ENCODE assay signal across 2 cellular contexts in the genomic region with DNA sequence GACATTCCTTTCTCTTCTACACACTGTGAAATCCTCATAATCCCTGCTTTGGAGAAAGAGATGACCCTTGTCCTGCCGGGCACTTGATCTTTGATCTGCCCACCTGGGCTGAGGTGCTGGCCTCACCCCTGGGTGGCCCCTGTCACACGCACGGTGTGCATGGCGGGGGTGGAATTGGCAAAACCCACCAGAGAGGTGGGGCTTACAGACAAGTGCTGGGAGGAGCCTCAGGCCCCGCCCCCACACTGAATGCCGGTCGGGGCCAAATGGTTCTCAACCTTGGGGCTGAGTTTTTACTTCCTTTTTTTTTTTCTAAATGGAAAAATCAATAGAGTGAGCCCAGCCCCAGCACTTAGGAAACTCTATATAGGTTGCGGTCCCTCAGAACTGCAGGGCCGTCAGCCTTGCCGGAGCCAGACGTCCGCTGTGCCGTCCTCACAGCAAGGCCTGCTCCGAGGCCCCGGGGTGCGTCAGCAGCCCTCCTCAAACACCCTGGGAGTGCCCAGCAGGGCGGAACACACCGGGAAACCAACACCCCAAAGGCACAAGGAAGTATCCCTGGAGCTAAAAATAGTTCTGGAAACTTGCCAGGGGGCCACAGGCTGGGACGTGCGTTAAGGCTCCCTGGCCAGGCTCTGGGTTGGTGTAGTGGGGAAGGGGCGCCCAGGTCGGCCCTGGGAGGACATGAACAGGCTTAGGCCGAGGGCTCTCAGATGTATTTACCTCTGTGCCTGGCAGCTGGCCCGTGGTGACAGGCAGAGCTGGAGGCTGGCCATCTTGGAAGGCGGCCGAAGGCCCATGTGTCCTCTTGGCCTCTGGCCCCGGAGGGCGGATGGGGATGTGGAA.
TF ChIP-seq lines count a peak whose summit lies in the region.

No MANE protein-coding gene starts in this region.

TF ChIP-seq in HEK293, 187 proteins besides CTCF, POLR2A, EP300 and RAD21 (continued from another document and continues in another):
- TF ChIP-seq, protein P1, sequence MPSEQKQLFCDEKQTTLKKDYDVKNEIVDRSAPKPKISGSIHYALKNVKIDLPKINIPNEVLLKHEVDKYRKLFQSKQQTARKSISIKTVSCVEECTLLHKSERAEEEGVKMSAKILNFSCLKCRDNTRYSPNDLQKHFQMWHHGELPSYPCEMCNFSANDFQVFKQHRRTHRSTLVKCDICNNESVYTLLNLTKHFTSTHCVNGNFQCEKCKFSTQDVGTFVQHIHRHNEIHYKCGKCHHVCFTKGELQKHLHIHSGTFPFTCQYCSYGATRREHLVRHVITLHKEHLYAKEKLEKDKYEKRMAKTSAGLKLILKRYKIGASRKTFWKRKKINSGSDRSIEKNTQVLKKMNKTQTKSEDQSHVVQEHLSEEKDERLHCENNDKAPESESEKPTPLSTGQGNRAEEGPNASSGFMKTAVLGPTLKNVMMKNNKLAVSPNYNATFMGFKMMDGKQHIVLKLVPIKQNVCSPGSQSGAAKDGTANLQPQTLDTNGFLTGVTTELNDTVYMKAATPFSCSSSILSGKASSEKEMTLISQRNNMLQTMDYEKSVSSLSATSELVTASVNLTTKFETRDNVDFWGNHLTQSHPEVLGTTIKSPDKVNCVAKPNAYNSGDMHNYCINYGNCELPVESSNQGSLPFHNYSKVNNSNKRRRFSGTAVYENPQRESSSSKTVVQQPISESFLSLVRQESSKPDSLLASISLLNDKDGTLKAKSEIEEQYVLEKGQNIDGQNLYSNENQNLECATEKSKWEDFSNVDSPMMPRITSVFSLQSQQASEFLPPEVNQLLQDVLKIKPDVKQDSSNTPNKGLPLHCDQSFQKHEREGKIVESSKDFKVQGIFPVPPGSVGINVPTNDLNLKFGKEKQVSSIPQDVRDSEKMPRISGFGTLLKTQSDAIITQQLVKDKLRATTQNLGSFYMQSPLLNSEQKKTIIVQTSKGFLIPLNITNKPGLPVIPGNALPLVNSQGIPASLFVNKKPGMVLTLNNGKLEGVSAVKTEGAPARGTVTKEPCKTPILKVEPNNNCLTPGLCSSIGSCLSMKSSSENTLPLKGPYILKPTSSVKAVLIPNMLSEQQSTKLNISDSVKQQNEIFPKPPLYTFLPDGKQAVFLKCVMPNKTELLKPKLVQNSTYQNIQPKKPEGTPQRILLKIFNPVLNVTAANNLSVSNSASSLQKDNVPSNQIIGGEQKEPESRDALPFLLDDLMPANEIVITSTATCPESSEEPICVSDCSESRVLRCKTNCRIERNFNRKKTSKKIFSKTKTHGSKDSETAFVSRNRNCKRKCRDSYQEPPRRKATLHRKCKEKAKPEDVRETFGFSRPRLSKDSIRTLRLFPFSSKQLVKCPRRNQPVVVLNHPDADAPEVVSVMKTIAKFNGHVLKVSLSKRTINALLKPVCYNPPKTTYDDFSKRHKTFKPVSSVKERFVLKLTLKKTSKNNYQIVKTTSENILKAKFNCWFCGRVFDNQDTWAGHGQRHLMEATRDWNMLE (tag by site-specific recombination; conservative IDR thresholded peaks at IDR 0.05; ENCODE audit: low read depth) = no peak
- TF ChIP-seq, protein P2, sequence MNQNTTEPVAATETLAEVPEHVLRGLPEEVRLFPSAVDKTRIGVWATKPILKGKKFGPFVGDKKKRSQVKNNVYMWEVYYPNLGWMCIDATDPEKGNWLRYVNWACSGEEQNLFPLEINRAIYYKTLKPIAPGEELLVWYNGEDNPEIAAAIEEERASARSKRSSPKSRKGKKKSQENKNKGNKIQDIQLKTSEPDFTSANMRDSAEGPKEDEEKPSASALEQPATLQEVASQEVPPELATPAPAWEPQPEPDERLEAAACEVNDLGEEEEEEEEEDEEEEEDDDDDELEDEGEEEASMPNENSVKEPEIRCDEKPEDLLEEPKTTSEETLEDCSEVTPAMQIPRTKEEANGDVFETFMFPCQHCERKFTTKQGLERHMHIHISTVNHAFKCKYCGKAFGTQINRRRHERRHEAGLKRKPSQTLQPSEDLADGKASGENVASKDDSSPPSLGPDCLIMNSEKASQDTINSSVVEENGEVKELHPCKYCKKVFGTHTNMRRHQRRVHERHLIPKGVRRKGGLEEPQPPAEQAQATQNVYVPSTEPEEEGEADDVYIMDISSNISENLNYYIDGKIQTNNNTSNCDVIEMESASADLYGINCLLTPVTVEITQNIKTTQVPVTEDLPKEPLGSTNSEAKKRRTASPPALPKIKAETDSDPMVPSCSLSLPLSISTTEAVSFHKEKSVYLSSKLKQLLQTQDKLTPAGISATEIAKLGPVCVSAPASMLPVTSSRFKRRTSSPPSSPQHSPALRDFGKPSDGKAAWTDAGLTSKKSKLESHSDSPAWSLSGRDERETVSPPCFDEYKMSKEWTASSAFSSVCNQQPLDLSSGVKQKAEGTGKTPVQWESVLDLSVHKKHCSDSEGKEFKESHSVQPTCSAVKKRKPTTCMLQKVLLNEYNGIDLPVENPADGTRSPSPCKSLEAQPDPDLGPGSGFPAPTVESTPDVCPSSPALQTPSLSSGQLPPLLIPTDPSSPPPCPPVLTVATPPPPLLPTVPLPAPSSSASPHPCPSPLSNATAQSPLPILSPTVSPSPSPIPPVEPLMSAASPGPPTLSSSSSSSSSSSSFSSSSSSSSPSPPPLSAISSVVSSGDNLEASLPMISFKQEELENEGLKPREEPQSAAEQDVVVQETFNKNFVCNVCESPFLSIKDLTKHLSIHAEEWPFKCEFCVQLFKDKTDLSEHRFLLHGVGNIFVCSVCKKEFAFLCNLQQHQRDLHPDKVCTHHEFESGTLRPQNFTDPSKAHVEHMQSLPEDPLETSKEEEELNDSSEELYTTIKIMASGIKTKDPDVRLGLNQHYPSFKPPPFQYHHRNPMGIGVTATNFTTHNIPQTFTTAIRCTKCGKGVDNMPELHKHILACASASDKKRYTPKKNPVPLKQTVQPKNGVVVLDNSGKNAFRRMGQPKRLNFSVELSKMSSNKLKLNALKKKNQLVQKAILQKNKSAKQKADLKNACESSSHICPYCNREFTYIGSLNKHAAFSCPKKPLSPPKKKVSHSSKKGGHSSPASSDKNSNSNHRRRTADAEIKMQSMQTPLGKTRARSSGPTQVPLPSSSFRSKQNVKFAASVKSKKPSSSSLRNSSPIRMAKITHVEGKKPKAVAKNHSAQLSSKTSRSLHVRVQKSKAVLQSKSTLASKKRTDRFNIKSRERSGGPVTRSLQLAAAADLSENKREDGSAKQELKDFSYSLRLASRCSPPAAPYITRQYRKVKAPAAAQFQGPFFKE (tag by site-specific recombination; IDR thresholded peaks at IDR 0.05; ENCODE audit: borderline replicate concordance) = no peak

TF ChIP-seq in K562, 482 proteins besides CTCF, POLR2A, EP300 and RAD21 (continued from another document and continues in another):
- TF ChIP-seq, protein P3, sequence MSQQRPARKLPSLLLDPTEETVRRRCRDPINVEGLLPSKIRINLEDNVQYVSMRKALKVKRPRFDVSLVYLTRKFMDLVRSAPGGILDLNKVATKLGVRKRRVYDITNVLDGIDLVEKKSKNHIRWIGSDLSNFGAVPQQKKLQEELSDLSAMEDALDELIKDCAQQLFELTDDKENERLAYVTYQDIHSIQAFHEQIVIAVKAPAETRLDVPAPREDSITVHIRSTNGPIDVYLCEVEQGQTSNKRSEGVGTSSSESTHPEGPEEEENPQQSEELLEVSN (IDR thresholded peaks at IDR 0.05; ENCODE audit: borderline replicate concordance in 1 of 2, extremely low read depth in 1 of 2, insufficient read depth in 1 of 2, insufficient read length in 1 of 2, low read depth in 1 of 2, low read length in 1 of 2, poor library complexity in 1 of 2, severe bottlenecking in 1 of 2) = no peak
- no peak for TF ChIP-seq ZNF347 (CRISPR knock-in tag; IDR thresholded peaks at IDR 0.05; ENCODE audit: low read depth)
- no peak for TF ChIP-seq DNMT1 (IDR thresholded peaks at IDR 0.05)
- TF ChIP-seq HNRNPK (IDR thresholded peaks at IDR 0.05; ENCODE audit: low read depth, low read length, poor library complexity, severe bottlenecking) = no peak
- TF ChIP-seq SP2 (IDR thresholded peaks at IDR 0.05; ENCODE audit: extremely low read depth, low read depth, low read length, poor library complexity, severe bottlenecking) = no peak
- TF ChIP-seq, protein P4, sequence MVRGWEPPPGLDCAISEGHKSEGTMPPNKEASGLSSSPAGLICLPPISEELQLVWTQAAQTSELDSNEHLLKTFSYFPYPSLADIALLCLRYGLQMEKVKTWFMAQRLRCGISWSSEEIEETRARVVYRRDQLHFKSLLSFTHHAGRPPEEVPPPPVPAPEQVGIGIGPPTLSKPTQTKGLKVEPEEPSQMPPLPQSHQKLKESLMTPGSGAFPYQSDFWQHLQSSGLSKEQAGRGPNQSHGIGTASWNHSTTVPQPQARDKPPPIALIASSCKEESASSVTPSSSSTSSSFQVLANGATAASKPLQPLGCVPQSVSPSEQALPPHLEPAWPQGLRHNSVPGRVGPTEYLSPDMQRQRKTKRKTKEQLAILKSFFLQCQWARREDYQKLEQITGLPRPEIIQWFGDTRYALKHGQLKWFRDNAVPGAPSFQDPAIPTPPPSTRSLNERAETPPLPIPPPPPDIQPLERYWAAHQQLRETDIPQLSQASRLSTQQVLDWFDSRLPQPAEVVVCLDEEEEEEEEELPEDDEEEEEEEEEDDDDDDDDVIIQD (CRISPR knock-in tag; IDR thresholded peaks at IDR 0.05) = no peak
- TF ChIP-seq RFX1 (IDR thresholded peaks at IDR 0.05) = no peak
- TF ChIP-seq CHCHD3 (CRISPR knock-in tag; IDR thresholded peaks at IDR 0.05) = no peak
- TF ChIP-seq GTF2E2 (tag; IDR thresholded peaks at IDR 0.05) = no peak
- no peak for TF ChIP-seq ZNF324 (CRISPR knock-in tag; IDR thresholded peaks at IDR 0.05)
- TF ChIP-seq, protein P5, sequence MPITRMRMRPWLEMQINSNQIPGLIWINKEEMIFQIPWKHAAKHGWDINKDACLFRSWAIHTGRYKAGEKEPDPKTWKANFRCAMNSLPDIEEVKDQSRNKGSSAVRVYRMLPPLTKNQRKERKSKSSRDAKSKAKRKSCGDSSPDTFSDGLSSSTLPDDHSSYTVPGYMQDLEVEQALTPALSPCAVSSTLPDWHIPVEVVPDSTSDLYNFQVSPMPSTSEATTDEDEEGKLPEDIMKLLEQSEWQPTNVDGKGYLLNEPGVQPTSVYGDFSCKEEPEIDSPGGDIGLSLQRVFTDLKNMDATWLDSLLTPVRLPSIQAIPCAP (CRISPR knock-in tag; IDR thresholded peaks at IDR 0.05; ENCODE audit: borderline replicate concordance) = no peak
- TF ChIP-seq JUN (IDR thresholded peaks at IDR 0.05; ENCODE audit: borderline replicate concordance, low read depth, low read length) = no peak
- no peak for TF ChIP-seq JUN (CRISPR knock-in tag; IDR thresholded peaks at IDR 0.05; ENCODE audit: borderline replicate concordance)
- TF ChIP-seq ZMIZ1 (IDR thresholded peaks at IDR 0.05; ENCODE audit: low read depth in 2 of 2, low read length in 2 of 2) = no peak
- TF ChIP-seq ZNF75A (CRISPR knock-in tag; IDR thresholded peaks at IDR 0.05) = no peak
- TF ChIP-seq MECOM (CRISPR knock-in tag; IDR thresholded peaks at IDR 0.05) = no peak
- TF ChIP-seq TBL1XR1 (IDR thresholded peaks at IDR 0.05; ENCODE audit: low read length in 2 of 2) = no peak
- TF ChIP-seq CTBP1 (IDR thresholded peaks at IDR 0.05; ENCODE audit: borderline replicate concordance) = no peak
- no peak for TF ChIP-seq KHSRP (IDR thresholded peaks at IDR 0.05)
- TF ChIP-seq ZNF830 (CRISPR knock-in tag; IDR thresholded peaks at IDR 0.05) = no peak
- TF ChIP-seq, protein P6, sequence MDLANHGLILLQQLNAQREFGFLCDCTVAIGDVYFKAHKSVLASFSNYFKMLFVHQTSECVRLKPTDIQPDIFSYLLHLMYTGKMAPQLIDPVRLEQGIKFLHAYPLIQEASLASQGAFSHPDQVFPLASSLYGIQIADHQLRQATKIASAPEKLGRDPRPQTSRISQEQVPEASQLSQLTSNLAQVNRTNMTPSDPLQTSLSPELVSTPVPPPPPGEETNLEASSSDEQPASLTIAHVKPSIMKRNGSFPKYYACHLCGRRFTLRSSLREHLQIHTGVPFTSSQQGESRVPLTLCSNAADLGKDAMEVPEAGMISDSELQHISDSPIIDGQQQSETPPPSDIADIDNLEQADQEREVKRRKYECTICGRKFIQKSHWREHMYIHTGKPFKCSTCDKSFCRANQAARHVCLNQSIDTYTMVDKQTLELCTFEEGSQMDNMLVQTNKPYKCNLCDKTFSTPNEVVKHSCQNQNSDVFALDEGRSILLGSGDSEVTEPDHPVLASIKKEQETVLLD (IDR thresholded peaks at IDR 0.05) = no peak
- no peak for TF ChIP-seq ZNF561 (CRISPR knock-in tag; conservative IDR thresholded peaks at IDR 0.05)
- TF ChIP-seq FOXA1 (IDR thresholded peaks at IDR 0.05; ENCODE audit: borderline replicate concordance) = no peak
- TF ChIP-seq, protein P7, sequence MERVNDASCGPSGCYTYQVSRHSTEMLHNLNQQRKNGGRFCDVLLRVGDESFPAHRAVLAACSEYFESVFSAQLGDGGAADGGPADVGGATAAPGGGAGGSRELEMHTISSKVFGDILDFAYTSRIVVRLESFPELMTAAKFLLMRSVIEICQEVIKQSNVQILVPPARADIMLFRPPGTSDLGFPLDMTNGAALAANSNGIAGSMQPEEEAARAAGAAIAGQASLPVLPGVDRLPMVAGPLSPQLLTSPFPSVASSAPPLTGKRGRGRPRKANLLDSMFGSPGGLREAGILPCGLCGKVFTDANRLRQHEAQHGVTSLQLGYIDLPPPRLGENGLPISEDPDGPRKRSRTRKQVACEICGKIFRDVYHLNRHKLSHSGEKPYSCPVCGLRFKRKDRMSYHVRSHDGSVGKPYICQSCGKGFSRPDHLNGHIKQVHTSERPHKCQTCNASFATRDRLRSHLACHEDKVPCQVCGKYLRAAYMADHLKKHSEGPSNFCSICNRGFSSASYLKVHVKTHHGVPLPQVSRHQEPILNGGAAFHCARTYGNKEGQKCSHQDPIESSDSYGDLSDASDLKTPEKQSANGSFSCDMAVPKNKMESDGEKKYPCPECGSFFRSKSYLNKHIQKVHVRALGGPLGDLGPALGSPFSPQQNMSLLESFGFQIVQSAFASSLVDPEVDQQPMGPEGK (CRISPR knock-in tag; IDR thresholded peaks at IDR 0.05; ENCODE audit: borderline replicate concordance) = no peak
- TF ChIP-seq, protein P8, sequence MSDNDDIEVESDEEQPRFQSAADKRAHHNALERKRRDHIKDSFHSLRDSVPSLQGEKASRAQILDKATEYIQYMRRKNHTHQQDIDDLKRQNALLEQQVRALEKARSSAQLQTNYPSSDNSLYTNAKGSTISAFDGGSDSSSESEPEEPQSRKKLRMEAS (CRISPR knock-in tag; IDR thresholded peaks at IDR 0.05) = peak; percentile 28; the same call in 1 of the 2 replicates
- TF ChIP-seq NUFIP1 (IDR thresholded peaks at IDR 0.05; ENCODE audit: partially characterized antibody) = no peak
- TF ChIP-seq PYGO2 (tag; IDR thresholded peaks at IDR 0.05) = no peak
